In the genomic region with DNA sequence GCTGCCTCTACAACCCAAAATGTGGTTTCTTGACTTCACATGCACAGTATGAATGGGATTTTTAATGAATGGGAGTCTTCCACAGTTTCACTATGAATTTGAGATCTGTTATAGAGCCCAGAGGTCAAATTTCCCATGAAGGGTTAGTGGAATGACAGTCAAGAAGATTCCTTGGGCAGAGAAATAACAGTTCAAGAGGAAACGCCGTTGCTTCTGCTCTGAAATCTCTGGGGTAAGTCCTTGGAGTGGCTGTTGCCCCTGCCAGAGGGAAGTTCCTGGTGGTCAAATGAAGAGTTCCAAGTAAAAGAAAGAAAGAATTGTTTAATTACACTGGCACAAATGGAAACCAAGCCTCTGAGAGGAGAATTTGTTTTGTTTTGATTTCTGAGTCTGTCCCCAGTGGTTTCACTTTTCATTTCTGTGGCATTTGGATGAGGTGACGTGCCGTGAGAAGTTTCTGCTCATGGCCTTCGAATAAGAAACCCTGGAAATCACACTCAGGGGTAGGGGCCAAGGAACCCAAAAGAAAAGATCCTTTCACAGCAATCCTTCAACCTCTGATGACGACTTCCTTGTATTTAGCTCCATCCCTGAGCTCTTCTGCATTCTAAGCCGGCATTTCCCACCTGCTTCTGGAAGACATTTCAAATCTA, we compare ENCODE assay signal across 1 cellular context.
TF ChIP-seq lines count a peak whose summit lies in the region.

No MANE protein-coding gene starts in this region.

TF ChIP-seq in GM12878, 131 proteins besides CTCF, POLR2A, EP300 and RAD21 (continued from another document and continues in another):
- TF ChIP-seq, protein P1, sequence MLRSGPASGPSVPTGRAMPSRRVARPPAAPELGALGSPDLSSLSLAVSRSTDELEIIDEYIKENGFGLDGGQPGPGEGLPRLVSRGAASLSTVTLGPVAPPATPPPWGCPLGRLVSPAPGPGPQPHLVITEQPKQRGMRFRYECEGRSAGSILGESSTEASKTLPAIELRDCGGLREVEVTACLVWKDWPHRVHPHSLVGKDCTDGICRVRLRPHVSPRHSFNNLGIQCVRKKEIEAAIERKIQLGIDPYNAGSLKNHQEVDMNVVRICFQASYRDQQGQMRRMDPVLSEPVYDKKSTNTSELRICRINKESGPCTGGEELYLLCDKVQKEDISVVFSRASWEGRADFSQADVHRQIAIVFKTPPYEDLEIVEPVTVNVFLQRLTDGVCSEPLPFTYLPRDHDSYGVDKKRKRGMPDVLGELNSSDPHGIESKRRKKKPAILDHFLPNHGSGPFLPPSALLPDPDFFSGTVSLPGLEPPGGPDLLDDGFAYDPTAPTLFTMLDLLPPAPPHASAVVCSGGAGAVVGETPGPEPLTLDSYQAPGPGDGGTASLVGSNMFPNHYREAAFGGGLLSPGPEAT (IDR thresholded peaks at IDR 0.05; ENCODE audit: low read depth): peak; percentile 16; the same call in 1 of the 2 replicates
- TF ChIP-seq JUND (IDR thresholded peaks at IDR 0.05; ENCODE audit: low read depth, low read length) (no peak), ZZZ3 (IDR thresholded peaks at IDR 0.05; ENCODE audit: control insufficient read depth, insufficient read length, low read depth) (no peak), TAF1 (IDR thresholded peaks at IDR 0.05; ENCODE audit: borderline replicate concordance, low read depth, low read length) (peak; percentile 24; the same call in 1 of the 2 replicates), EZH2 (IDR thresholded peaks at IDR 0.05; ENCODE audit: borderline replicate concordance, control insufficient read depth, low read depth, low read length) (no peak), IKZF1 (conservative IDR thresholded peaks at IDR 0.05) (peak; percentile 20; the same call in 1 of the 2 replicates), EED (IDR thresholded peaks at IDR 0.05; ENCODE audit: low read depth) (no peak), SP1 (IDR thresholded peaks at IDR 0.05; ENCODE audit: low read depth, low read length) (no peak), RFX5 (IDR thresholded peaks at IDR 0.05; ENCODE audit: low read depth, low read length) (no peak), USF2 (IDR thresholded peaks at IDR 0.05; ENCODE audit: borderline replicate concordance, low read depth, low read length) (no peak), MTA2 (IDR thresholded peaks at IDR 0.05; ENCODE audit: low read depth) (no peak), BACH1 (IDR thresholded peaks at IDR 0.05; ENCODE audit: borderline replicate concordance) (no peak), ATF2 (IDR thresholded peaks at IDR 0.05; ENCODE audit: low read length) (no peak), SMC3 (IDR thresholded peaks at IDR 0.05; ENCODE audit: borderline replicate concordance, low read length) (no peak), SPI1 (IDR thresholded peaks at IDR 0.05; ENCODE audit: borderline replicate concordance, insufficient read depth, low read depth, low read length) (no peak), RB1 (IDR thresholded peaks at IDR 0.05; ENCODE audit: borderline replicate concordance) (no peak), TCF7 (IDR thresholded peaks at IDR 0.05; ENCODE audit: borderline replicate concordance) (no peak), CBX5 (IDR thresholded peaks at IDR 0.05; ENCODE audit: low read depth) (no peak), MYC (IDR thresholded peaks at IDR 0.05; ENCODE audit: insufficient read depth, insufficient read length, insufficient replicate concordance, low read length, severe bottlenecking) (no peak), SIN3A (IDR thresholded peaks at IDR 0.05; ENCODE audit: low read depth, low read length) (no peak), NR2C1 (IDR thresholded peaks at IDR 0.05) (no peak), RCOR1 (conservative IDR thresholded peaks at IDR 0.05; ENCODE audit: low read depth, low read length) (no peak), ATF7 (IDR thresholded peaks at IDR 0.05; ENCODE audit: low read depth) (peak; percentile 47; the same call in 1 of the 2 replicates)
- TF ChIP-seq, protein P2, sequence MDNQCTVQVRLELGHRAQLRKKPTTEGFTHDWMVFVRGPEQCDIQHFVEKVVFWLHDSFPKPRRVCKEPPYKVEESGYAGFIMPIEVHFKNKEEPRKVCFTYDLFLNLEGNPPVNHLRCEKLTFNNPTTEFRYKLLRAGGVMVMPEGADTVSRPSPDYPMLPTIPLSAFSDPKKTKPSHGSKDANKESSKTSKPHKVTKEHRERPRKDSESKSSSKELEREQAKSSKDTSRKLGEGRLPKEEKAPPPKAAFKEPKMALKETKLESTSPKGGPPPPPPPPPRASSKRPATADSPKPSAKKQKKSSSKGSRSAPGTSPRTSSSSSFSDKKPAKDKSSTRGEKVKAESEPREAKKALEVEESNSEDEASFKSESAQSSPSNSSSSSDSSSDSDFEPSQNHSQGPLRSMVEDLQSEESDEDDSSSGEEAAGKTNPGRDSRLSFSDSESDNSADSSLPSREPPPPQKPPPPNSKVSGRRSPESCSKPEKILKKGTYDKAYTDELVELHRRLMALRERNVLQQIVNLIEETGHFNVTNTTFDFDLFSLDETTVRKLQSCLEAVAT (IDR thresholded peaks at IDR 0.05): 0 out of 2 replicates have a peak, but pooled peaks have one; percentile 41
- TF ChIP-seq, protein P3, sequence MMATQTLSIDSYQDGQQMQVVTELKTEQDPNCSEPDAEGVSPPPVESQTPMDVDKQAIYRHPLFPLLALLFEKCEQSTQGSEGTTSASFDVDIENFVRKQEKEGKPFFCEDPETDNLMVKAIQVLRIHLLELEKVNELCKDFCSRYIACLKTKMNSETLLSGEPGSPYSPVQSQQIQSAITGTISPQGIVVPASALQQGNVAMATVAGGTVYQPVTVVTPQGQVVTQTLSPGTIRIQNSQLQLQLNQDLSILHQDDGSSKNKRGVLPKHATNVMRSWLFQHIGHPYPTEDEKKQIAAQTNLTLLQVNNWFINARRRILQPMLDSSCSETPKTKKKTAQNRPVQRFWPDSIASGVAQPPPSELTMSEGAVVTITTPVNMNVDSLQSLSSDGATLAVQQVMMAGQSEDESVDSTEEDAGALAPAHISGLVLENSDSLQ (IDR thresholded peaks at IDR 0.05): 0 out of 2 replicates have a peak, but pooled peaks have one; percentile 13
- TF ChIP-seq, protein P4, sequence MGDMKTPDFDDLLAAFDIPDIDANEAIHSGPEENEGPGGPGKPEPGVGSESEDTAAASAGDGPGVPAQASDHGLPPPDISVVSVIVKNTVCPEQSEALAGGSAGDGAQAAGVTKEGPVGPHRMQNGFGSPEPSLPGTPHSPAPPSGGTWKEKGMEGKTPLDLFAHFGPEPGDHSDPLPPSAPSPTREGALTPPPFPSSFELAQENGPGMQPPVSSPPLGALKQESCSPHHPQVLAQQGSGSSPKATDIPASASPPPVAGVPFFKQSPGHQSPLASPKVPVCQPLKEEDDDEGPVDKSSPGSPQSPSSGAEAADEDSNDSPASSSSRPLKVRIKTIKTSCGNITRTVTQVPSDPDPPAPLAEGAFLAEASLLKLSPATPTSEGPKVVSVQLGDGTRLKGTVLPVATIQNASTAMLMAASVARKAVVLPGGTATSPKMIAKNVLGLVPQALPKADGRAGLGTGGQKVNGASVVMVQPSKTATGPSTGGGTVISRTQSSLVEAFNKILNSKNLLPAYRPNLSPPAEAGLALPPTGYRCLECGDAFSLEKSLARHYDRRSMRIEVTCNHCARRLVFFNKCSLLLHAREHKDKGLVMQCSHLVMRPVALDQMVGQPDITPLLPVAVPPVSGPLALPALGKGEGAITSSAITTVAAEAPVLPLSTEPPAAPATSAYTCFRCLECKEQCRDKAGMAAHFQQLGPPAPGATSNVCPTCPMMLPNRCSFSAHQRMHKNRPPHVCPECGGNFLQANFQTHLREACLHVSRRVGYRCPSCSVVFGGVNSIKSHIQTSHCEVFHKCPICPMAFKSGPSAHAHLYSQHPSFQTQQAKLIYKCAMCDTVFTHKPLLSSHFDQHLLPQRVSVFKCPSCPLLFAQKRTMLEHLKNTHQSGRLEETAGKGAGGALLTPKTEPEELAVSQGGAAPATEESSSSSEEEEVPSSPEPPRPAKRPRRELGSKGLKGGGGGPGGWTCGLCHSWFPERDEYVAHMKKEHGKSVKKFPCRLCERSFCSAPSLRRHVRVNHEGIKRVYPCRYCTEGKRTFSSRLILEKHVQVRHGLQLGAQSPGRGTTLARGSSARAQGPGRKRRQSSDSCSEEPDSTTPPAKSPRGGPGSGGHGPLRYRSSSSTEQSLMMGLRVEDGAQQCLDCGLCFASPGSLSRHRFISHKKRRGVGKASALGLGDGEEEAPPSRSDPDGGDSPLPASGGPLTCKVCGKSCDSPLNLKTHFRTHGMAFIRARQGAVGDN (IDR thresholded peaks at IDR 0.05): peak; percentile 70; the same call in 1 of the 2 replicates
- TF ChIP-seq, protein P5, sequence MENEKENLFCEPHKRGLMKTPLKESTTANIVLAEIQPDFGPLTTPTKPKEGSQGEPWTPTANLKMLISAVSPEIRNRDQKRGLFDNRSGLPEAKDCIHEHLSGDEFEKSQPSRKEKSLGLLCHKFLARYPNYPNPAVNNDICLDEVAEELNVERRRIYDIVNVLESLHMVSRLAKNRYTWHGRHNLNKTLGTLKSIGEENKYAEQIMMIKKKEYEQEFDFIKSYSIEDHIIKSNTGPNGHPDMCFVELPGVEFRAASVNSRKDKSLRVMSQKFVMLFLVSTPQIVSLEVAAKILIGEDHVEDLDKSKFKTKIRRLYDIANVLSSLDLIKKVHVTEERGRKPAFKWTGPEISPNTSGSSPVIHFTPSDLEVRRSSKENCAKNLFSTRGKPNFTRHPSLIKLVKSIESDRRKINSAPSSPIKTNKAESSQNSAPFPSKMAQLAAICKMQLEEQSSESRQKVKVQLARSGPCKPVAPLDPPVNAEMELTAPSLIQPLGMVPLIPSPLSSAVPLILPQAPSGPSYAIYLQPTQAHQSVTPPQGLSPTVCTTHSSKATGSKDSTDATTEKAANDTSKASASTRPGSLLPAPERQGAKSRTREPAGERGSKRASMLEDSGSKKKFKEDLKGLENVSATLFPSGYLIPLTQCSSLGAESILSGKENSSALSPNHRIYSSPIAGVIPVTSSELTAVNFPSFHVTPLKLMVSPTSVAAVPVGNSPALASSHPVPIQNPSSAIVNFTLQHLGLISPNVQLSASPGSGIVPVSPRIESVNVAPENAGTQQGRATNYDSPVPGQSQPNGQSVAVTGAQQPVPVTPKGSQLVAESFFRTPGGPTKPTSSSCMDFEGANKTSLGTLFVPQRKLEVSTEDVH (IDR thresholded peaks at IDR 0.05; ENCODE audit: low read depth, partially characterized antibody): no peak
- TF ChIP-seq, protein P6, sequence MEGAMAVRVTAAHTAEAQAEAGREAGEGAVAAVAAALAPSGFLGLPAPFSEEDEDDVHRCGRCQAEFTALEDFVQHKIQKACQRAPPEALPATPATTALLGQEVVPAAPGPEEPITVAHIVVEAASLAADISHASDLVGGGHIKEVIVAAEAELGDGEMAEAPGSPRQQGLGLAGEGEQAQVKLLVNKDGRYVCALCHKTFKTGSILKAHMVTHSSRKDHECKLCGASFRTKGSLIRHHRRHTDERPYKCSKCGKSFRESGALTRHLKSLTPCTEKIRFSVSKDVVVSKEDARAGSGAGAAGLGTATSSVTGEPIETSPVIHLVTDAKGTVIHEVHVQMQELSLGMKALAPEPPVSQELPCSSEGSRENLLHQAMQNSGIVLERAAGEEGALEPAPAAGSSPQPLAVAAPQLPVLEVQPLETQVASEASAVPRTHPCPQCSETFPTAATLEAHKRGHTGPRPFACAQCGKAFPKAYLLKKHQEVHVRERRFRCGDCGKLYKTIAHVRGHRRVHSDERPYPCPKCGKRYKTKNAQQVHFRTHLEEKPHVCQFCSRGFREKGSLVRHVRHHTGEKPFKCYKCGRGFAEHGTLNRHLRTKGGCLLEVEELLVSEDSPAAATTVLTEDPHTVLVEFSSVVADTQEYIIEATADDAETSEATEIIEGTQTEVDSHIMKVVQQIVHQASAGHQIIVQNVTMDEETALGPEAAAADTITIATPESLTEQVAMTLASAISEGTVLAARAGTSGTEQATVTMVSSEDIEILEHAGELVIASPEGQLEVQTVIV (IDR thresholded peaks at IDR 0.05; ENCODE audit: borderline replicate concordance, partially characterized antibody): no peak
- TF ChIP-seq, protein P7, sequence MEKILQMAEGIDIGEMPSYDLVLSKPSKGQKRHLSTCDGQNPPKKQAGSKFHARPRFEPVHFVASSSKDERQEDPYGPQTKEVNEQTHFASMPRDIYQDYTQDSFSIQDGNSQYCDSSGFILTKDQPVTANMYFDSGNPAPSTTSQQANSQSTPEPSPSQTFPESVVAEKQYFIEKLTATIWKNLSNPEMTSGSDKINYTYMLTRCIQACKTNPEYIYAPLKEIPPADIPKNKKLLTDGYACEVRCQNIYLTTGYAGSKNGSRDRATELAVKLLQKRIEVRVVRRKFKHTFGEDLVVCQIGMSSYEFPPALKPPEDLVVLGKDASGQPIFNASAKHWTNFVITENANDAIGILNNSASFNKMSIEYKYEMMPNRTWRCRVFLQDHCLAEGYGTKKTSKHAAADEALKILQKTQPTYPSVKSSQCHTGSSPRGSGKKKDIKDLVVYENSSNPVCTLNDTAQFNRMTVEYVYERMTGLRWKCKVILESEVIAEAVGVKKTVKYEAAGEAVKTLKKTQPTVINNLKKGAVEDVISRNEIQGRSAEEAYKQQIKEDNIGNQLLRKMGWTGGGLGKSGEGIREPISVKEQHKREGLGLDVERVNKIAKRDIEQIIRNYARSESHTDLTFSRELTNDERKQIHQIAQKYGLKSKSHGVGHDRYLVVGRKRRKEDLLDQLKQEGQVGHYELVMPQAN (conservative IDR thresholded peaks at IDR 0.05): no peak
